ENCODE assay signal across 13 cellular contexts in genomic region chr6:169371344-169372144, GRCh38.
DNase-seq lines count a peak whose midpoint lies in the region; ATAC-seq, FAIRE-seq and TF ChIP-seq lines count a peak whose summit lies in the region.
"Had no signal": no experiment of that assay in that cellular context is flagged by ENCODE, and none has a peak within 500 bp of the region (broad histone marks: within the 10 kb centered on the region; RNA-seq: fewer than 3 reads in every experiment).

No MANE protein-coding gene starts in this region.

- 53% methylated on average over 11 of the region's 12 CpGs for WGBS in A549 (ENCODE audit: missing lambda C conversion rate)
- 73 to 87% (median 81%) methylated on average over 12 of the region's 12 CpGs for WGBS in spleen, 5 donors

- BruUV-seq in Panc1 (replicated peaks; lab: Mats Ljungman, UMichigan) = no TSS peak

- H3K4me3 ChIP-seq in A549 (no peak overlapping the region), Panc1 (ENCODE audit: low read depth in 2 of 2, low read length in 2 of 2) (peak overlapping the region in 1 of 2 experiments; percentile 17; a peak in 2 of 4 replicates), spleen (no peak overlapping the region)

- POLR2A ChIA-PET in A549 (lab: Yijun Ruan, JAX) = no interaction called here
- POLR2A ChIA-PET in Panc1 (lab: Charles Lee) = no interaction called here

- peak; percentile 68 to 81; a peak in 5 of 6 replicates for ATAC-seq in A549
- ATAC-seq in Panc1 = peak; percentile 90
- ATAC-seq in GM21447 (IDR thresholded peaks at IDR 0.05; ENCODE audit: unreplicated experiment) = no peak
- no peak for ATAC-seq in GM19395 (IDR thresholded peaks at IDR 0.05; ENCODE audit: unreplicated experiment)
- ATAC-seq: right cardiac atrium had no signal

- TF ChIP-seq EP300 in A549 (IDR thresholded peaks at IDR 0.05) = no peak

- peaks cover 14% of the 10 kb centered on the region; the same call in 1 of the 3 replicates for H3K9me3 ChIP-seq in A549
- H3K9me3 ChIP-seq in Panc1 (ENCODE audit: control insufficient read depth, insufficient read depth, low read depth, low read length) = peaks cover 20% of the 10 kb centered on the region; the same call in 1 of the 2 replicates
- peaks cover 0 to 21% (median 11%) of the 10 kb centered on the region in 8 donors for H3K9me3 ChIP-seq in spleen

- CTCF ChIA-PET in A549 (lab: Yijun Ruan, JAX) = no interaction called here
- CTCF ChIA-PET in Panc1 (lab: Charles Lee) = no interaction called here

- TF ChIP-seq POLR2A in A549 (IDR thresholded peaks at IDR 0.05; ENCODE audit: low read length) (no peak), spleen (IDR thresholded peaks at IDR 0.05) (no peak)

- H3K27me3 ChIP-seq in Panc1 (ENCODE audit: control insufficient read depth, insufficient read depth, low read length) = no peaks in the 10 kb centered on the region
- H3K27me3 ChIP-seq in spleen (replicated peaks in 1 of 7) = no peaks in the 10 kb centered on the region

- TF ChIP-seq RAD21 in A549 (conservative IDR thresholded peaks at IDR 0.05 in 1 of 2, IDR thresholded peaks at IDR 0.05 in 1 of 2) = no peak

- no peak overlapping the region for H3K4me2 ChIP-seq in A549

- in situ Hi-C loops in Panc1 (cut with HindIII; ENCODE audit: low pct_unique_long_range_greater_than_20kb, low sequenced_read_pairs) = no loop called here

- H3K36me3 ChIP-seq in Panc1 (ENCODE audit: control insufficient read depth, insufficient read depth, low read length) (no peaks in the 10 kb centered on the region), spleen (no peaks in the 10 kb centered on the region)

- no peaks in the 10 kb centered on the region for H3K4me1 ChIP-seq in A549
- peaks cover 11% of the 10 kb centered on the region; the same call in 1 of the 2 replicates for H3K4me1 ChIP-seq in Panc1 (ENCODE audit: control insufficient read depth, insufficient read depth, low read length)
- H3K4me1 ChIP-seq in spleen = no peaks in the 10 kb centered on the region

- intact Hi-C loops in Panc1 (cut with micrococcal nuclease; ENCODE audit: unreplicated experiment) (no loop called here), spleen (cut with DNase I; ENCODE audit: low total_unique reads) (no loop called here)

- no peak for FAIRE-seq in A549 (lab: Jason Lieb, UNC)
- FAIRE-seq: D721Med, TTC549 had no signal

- H3K27ac ChIP-seq in A549 (peak overlapping the region in 1 of 2 experiments; percentile 35; a peak in 2 of 6 replicates), Panc1 (ENCODE audit: low read length) (no peak overlapping the region), spleen (no peak overlapping the region)

- peak; percentile 5 to 46 for DNase-seq in A549 (ENCODE audit: low read depth in 1 of 2, low spot score in 1 of 2)
- DNase-seq in Daoy (ENCODE audit: low read depth) = peak; percentile 53
- peak; percentile 28 for DNase-seq in Panc1 (ENCODE audit: low read depth, low spot score)
- DNase-seq in fibroblast of peridontal ligament (ENCODE audit: extremely low read depth) = peak; percentile 10
- DNase-seq in spleen = no peak
- no peak for DNase-seq in NCI-H446 treated with DMSO at 0.1 percent for 48 hours (lab: John Stamatoyannopoulos, UW)
- DNase-seq: activated naive CD4-positive, alpha-beta T cell treated with anti-CD3 and anti-CD28 coated beads, Interleukin-2, amount 10 ng/mL, durations not matched to agents 7 days and 5 days; NCI-H446; right cardiac atrium had no signal

- TF ChIP-seq CTCF in A549 (IDR thresholded peaks at IDR 0.05) (no peak), Panc1 (IDR thresholded peaks at IDR 0.05) (no peak), spleen (IDR thresholded peaks at IDR 0.05 in 8 of 11, conservative IDR thresholded peaks at IDR 0.05 in 3 of 11) (no peak)

TF ChIP-seq in A549, 52 proteins besides CTCF, POLR2A, EP300 and RAD21:
- TF ChIP-seq MAZ (IDR thresholded peaks at IDR 0.05; ENCODE audit: borderline replicate concordance, low read depth, low read length) (no peak), ZFP36 (IDR thresholded peaks at IDR 0.05; ENCODE audit: borderline replicate concordance, partially characterized antibody) (no peak), REST (IDR thresholded peaks at IDR 0.05) (no peak), HDAC2 (IDR thresholded peaks at IDR 0.05) (no peak), CBX2 (IDR thresholded peaks at IDR 0.05; ENCODE audit: borderline replicate concordance, low read depth) (no peak), TP53 (CRISPR knock-in tag; IDR thresholded peaks at IDR 0.05) (no peak), CHD4 (IDR thresholded peaks at IDR 0.05; ENCODE audit: borderline replicate concordance) (peak; percentile 51; the same call in 1 of the 2 replicates), EHF (CRISPR knock-in tag; IDR thresholded peaks at IDR 0.05) (no peak), NPAS2 (CRISPR knock-in tag; IDR thresholded peaks at IDR 0.05; ENCODE audit: borderline replicate concordance) (no peak)

Comparison
In these comparisons a context has a peak if more than half of its experiments do, and no peak if none do; other contexts are left out.
1. ATAC-seq: peak in A549 (2 of 2) and Panc1 (single experiment); none in GM21447 (single experiment) and GM19395 (single experiment).
2. DNase-seq: peak in A549 (2 of 2), Daoy (single experiment), Panc1 (single experiment) and fibroblast of peridontal ligament (single experiment); none in spleen (single experiment) and NCI-H446 treated with DMSO at 0.1 percent for 48 hours (single experiment).